1 cellular context compared by ENCODE assay signal in the genomic region with DNA sequence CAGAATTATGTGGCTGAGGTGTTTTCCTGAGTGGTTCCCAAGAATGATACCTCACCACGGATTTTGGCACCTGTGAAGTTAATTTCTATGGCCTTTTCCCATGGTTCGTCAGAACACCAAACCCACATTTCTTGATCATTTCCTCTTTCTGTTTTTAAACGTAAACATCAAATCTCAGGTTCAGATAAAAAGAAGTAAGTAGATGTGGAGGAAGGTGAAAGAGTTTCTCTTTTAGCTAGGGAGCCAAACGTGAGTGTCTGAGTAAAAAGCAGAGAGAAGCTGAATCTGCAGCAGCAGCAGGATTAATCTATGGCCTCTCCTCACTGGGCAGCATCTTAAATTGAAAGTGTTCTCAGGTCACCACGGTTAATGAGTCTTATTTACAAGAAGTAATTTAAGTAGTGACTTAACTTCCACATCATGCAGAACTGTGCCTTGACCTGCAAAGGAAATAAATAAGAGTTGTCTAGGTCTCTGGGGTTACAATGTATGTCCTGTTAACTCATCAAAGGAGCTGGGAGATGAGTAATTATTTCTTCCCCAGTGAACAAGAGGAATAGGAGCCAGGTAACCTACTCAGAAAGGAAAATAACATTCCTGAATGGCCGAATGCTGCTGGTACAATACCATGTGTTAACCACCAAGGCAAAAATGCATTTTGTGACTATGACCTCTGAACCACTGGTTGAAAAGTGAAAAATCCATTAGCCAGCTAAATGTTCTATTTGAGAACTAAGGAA.
TF ChIP-seq lines count a peak whose summit lies in the region.

No MANE protein-coding gene starts in this region.

TF ChIP-seq in GM23338, 12 proteins besides CTCF, POLR2A, EP300 and RAD21 (continued from another document):
- TF ChIP-seq, protein P1, sequence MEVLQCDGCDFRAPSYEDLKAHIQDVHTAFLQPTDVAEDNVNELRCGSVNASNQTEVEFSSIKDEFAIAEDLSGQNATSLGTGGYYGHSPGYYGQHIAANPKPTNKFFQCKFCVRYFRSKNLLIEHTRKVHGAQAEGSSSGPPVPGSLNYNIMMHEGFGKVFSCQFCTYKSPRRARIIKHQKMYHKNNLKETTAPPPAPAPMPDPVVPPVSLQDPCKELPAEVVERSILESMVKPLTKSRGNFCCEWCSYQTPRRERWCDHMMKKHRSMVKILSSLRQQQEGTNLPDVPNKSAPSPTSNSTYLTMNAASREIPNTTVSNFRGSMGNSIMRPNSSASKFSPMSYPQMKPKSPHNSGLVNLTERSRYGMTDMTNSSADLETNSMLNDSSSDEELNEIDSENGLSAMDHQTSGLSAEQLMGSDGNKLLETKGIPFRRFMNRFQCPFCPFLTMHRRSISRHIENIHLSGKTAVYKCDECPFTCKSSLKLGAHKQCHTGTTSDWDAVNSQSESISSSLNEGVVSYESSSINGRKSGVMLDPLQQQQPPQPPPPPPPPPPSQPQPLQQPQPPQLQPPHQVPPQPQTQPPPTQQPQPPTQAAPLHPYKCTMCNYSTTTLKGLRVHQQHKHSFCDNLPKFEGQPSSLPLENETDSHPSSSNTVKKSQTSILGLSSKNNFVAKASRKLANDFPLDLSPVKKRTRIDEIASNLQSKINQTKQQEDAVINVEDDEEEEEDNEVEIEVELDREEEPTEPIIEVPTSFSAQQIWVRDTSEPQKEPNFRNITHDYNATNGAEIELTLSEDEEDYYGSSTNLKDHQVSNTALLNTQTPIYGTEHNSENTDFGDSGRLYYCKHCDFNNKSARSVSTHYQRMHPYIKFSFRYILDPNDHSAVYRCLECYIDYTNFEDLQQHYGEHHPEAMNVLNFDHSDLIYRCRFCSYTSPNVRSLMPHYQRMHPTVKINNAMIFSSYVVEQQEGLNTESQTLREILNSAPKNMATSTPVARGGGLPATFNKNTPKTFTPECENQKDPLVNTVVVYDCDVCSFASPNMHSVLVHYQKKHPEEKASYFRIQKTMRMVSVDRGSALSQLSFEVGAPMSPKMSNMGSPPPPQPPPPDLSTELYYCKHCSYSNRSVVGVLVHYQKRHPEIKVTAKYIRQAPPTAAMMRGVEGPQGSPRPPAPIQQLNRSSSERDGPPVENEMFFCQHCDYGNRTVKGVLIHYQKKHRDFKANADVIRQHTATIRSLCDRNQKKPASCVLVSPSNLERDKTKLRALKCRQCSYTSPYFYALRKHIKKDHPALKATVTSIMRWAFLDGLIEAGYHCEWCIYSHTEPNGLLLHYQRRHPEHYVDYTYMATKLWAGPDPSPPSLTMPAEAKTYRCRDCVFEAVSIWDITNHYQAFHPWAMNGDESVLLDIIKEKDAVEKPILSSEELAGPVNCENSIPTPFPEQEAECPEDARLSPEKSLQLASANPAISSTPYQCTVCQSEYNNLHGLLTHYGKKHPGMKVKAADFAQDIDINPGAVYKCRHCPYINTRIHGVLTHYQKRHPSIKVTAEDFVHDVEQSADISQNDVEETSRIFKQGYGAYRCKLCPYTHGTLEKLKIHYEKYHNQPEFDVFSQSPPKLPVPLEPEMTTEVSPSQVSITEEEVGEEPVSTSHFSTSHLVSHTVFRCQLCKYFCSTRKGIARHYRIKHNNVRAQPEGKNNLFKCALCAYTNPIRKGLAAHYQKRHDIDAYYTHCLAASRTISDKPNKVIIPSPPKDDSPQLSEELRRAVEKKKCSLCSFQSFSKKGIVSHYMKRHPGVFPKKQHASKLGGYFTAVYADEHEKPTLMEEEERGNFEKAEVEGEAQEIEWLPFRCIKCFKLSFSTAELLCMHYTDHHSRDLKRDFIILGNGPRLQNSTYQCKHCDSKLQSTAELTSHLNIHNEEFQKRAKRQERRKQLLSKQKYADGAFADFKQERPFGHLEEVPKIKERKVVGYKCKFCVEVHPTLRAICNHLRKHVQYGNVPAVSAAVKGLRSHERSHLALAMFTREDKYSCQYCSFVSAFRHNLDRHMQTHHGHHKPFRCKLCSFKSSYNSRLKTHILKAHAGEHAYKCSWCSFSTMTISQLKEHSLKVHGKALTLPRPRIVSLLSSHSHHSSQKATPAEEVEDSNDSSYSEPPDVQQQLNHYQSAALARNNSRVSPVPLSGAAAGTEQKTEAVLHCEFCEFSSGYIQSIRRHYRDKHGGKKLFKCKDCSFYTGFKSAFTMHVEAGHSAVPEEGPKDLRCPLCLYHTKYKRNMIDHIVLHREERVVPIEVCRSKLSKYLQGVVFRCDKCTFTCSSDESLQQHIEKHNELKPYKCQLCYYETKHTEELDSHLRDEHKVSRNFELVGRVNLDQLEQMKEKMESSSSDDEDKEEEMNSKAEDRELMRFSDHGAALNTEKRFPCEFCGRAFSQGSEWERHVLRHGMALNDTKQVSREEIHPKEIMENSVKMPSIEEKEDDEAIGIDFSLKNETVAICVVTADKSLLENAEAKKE (CRISPR knock-in tag; IDR thresholded peaks at IDR 0.05) = no peak
- no peak for TF ChIP-seq EZH2phosphoT487 (IDR thresholded peaks at IDR 0.05; ENCODE audit: unreplicated experiment)
- TF ChIP-seq, protein P2, sequence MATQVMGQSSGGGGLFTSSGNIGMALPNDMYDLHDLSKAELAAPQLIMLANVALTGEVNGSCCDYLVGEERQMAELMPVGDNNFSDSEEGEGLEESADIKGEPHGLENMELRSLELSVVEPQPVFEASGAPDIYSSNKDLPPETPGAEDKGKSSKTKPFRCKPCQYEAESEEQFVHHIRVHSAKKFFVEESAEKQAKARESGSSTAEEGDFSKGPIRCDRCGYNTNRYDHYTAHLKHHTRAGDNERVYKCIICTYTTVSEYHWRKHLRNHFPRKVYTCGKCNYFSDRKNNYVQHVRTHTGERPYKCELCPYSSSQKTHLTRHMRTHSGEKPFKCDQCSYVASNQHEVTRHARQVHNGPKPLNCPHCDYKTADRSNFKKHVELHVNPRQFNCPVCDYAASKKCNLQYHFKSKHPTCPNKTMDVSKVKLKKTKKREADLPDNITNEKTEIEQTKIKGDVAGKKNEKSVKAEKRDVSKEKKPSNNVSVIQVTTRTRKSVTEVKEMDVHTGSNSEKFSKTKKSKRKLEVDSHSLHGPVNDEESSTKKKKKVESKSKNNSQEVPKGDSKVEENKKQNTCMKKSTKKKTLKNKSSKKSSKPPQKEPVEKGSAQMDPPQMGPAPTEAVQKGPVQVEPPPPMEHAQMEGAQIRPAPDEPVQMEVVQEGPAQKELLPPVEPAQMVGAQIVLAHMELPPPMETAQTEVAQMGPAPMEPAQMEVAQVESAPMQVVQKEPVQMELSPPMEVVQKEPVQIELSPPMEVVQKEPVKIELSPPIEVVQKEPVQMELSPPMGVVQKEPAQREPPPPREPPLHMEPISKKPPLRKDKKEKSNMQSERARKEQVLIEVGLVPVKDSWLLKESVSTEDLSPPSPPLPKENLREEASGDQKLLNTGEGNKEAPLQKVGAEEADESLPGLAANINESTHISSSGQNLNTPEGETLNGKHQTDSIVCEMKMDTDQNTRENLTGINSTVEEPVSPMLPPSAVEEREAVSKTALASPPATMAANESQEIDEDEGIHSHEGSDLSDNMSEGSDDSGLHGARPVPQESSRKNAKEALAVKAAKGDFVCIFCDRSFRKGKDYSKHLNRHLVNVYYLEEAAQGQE (IDR thresholded peaks at IDR 0.05; ENCODE audit: unreplicated experiment) = no peak
- TF ChIP-seq NANOG (IDR thresholded peaks at IDR 0.05; ENCODE audit: borderline replicate concordance) = no peak
- no peak for TF ChIP-seq STAT1 (IDR thresholded peaks at IDR 0.05; ENCODE audit: unreplicated experiment)
- TF ChIP-seq CREB1 (CRISPR knock-in tag; IDR thresholded peaks at IDR 0.05; ENCODE audit: low read depth) = no peak
- no peak for TF ChIP-seq ZNF114 (CRISPR knock-in tag; IDR thresholded peaks at IDR 0.05)
- no peak for TF ChIP-seq POLR2AphosphoS5 (IDR thresholded peaks at IDR 0.05; ENCODE audit: low read depth)
